ENCODE assay signal across 38 cellular contexts in the genomic region with DNA sequence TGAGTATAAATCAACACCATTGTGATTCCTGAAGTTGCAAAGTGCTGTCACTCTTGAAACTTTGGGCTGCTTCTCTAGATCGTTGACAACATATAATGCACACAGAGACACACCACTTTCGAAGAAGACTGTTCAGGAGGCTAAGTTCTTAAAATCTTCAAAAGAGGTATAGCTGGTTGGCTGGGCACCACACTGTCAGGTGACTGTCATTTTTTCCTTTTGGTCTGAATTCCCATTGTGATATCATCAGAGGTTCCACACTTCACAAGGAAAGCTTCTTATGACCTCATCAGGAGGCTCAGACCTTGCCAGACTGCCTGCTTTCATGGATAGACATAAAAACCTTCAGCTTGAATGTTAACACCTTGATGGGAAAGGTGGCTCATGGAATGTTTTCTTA. TPM values are rescaled to one million over a fixed set of nuclear protein-coding genes. Genes with fewer than 3 reads are reported as not detected.
"Had no signal": no experiment of that assay in that cellular context is flagged by ENCODE, and none has a peak within 500 bp of the region (broad histone marks: within the 10 kb centered on the region; RNA-seq: fewer than 3 reads in every experiment).

A gene with protein sequence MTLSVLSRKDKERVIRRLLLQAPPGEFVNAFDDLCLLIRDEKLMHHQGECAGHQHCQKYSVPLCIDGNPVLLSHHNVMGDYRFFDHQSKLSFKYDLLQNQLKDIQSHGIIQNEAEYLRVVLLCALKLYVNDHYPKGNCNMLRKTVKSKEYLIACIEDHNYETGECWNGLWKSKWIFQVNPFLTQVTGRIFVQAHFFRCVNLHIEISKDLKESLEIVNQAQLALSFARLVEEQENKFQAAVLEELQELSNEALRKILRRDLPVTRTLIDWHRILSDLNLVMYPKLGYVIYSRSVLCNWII (plus strand): TSS at position 301 of the 400 bp plus-strand sequence. CDS start 150 bp downstream, outside the sequence.
A gene with protein sequence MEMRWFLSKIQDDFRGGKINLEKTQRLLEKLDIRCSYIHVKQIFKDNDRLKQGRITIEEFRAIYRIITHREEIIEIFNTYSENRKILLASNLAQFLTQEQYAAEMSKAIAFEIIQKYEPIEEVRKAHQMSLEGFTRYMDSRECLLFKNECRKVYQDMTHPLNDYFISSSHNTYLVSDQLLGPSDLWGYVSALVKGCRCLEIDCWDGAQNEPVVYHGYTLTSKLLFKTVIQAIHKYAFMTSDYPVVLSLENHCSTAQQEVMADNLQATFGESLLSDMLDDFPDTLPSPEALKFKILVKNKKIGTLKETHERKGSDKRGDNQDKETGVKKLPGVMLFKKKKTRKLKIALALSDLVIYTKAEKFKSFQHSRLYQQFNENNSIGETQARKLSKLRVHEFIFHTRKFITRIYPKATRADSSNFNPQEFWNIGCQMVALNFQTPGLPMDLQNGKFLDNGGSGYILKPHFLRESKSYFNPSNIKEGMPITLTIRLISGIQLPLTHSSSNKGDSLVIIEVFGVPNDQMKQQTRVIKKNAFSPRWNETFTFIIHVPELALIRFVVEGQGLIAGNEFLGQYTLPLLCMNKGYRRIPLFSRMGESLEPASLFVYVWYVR (minus strand): TSS at position 194 of the 400 bp plus-strand sequence. CDS start 641 bp downstream, outside the sequence.

- H3K27me3 ChIP-seq: MG63 had no signal

- DNase-seq: Karpas-422, Kasumi-1, MG63, MM.1S, MV-4-11, NCI-H1048, NCI-H1092, NCI-H1092 treated with DMSO at 0.1 percent for 48 hours, NCI-H1105, NCI-H1105 treated with DMSO at 0.1 percent for 48 hours, NCI-H1417, NCI-H1417 treated with DMSO at 0.1 percent for 48 hours, NCI-H1436, NCI-H1436 treated with DMSO at 0.1 percent for 48 hours, NCI-H146, NCI-H1694, NCI-H1694 treated with DMSO at 0.1 percent for 48 hours, NCI-H187, NCI-H187 treated with DMSO at 0.1 percent for 48 hours, NCI-H1930, NCI-H2029, NCI-H2029 treated with DMSO at 0.1 percent for 48 hours, NCI-H2081, NCI-H2081 treated with DMSO at 0.1 percent for 48 hours, NCI-H2107, NCI-H2171, NCI-H2171 treated with DMSO at 0.1 percent for 48 hours, NCI-H2227 treated with DMSO at 0.1 percent for 48 hours, NCI-H226, NCI-H345, NCI-H446, NCI-H446 treated with DMSO at 0.1 percent for 48 hours, NCI-H510A, NCI-H510A treated with DMSO at 0.1 percent for 48 hours had no signal

- H3K4me3 ChIP-seq: MG63 had no signal

- H3K36me3 ChIP-seq: MG63 had no signal

RNA-seq across cellular contexts. Expression of the first gene that starts in this region (rescaled TPM):
- total RNA-seq: LHCN-M2, M059J, NCI-H460 had no signal

RNA-seq across cellular contexts. Expression of the second gene that starts in this region (rescaled TPM):
- total RNA-seq: LHCN-M2, M059J, MCF 10A, NCI-H460 had no signal
